In the genomic region with DNA sequence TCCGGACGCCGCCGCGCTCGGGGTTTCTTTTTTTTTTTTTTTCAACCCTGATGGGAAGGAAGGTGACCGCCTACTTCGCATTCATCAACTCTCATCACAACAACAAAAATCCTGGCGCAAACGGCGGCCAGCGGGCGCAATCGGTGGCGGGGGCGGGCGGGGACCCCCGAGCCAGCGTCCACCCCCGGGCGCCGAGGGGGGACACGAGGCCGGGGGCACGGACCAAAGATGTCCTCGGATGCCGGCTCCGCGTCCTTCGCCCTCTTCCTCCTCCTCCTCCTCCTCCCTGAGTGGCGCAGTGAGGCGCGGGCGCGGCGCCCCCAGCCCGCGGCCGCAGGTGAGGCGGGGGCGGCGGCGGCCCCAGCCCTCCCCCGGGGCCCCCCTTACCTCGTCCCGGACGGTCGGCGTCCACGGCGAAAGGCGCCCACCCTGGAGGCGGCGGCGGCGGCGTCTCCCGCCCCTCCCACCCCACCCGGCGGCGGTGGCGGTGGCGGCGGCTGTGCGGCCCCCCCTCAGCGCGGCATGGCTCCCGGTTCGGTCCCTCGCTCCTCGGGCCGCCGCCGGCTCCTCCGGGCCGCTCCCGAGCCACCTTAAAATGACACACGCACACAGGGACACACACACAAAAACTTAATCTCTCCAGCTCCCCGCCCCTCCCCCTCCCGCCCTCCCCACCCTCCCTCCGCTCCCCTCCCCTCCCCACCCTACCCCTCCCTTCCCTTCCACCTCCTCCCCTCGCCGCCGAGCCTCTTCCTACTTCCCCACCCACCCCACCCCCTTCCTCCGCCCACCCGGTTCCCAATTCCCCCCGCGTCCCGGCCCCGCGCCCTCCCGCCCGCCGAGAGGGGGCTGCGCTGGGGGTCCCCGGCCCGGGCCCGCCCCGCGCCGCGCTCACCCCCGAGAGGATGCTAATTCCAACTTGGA, we compare ENCODE assay signal across 9 cellular contexts. TPM values are rescaled to one million over a fixed set of nuclear protein-coding genes. Genes with fewer than 3 reads are reported as not detected.
DNase-seq lines count a peak whose midpoint lies in the region; ATAC-seq, FAIRE-seq and TF ChIP-seq lines count a peak whose summit lies in the region.
"Had no signal": no experiment of that assay in that cellular context is flagged by ENCODE, and none has a peak within 500 bp of the region (broad histone marks: within the 10 kb centered on the region; RNA-seq: fewer than 3 reads in every experiment).

CTBP2 (minus strand) TSS at position 632 of the 924 bp plus-strand sequence.

- peaks cover 54% of the 10 kb centered on the region for H3K27me3 Mint-ChIP-seq in activated CD8-positive, alpha-beta memory T cell treated with anti-CD3 and anti-CD28 coated beads, Interleukin-2, amount 10 ng/mL, durations not matched to agents 7 days and 5 days
- no peaks in the 10 kb centered on the region for H3K27me3 Mint-ChIP-seq in natural killer cell treated with Interleukin-12 subunit alpha and Interleukin-12 subunit beta and Interleukin-15 and Interleukin-18, amount 100 ng/mL, for 72 hours

- no peaks in the 10 kb centered on the region for H3K9me3 Mint-ChIP-seq in activated CD8-positive, alpha-beta memory T cell treated with anti-CD3 and anti-CD28 coated beads, Interleukin-2, amount 10 ng/mL, durations not matched to agents 7 days and 5 days (ENCODE audit: low read depth)
- H3K9me3 Mint-ChIP-seq in natural killer cell treated with Interleukin-12 subunit alpha and Interleukin-12 subunit beta and Interleukin-15 and Interleukin-18, amount 100 ng/mL, for 72 hours = no peaks in the 10 kb centered on the region

- peaks cover 14% of the 10 kb centered on the region for H3K4me1 ChIP-seq in KMS-11 (ENCODE audit: low read depth, poor library complexity, severe bottlenecking)

- H3K27me3 ChIP-seq in KMS-11 (ENCODE audit: insufficient read depth, low read depth) = no peaks in the 10 kb centered on the region

- peak within 1 kb of the TSS; percentile 15 for H3K4me3 Mint-ChIP-seq in activated CD8-positive, alpha-beta memory T cell treated with anti-CD3 and anti-CD28 coated beads, Interleukin-2, amount 10 ng/mL, durations not matched to agents 7 days and 5 days
- peak within 1 kb of the TSS; percentile 74 for H3K4me3 Mint-ChIP-seq in natural killer cell treated with Interleukin-12 subunit alpha and Interleukin-12 subunit beta and Interleukin-15 and Interleukin-18, amount 100 ng/mL, for 72 hours

- no peak within 1 kb of the TSS for H3K27ac Mint-ChIP-seq in activated CD8-positive, alpha-beta memory T cell treated with anti-CD3 and anti-CD28 coated beads, Interleukin-2, amount 10 ng/mL, durations not matched to agents 7 days and 5 days
- H3K27ac Mint-ChIP-seq in natural killer cell treated with Interleukin-12 subunit alpha and Interleukin-12 subunit beta and Interleukin-15 and Interleukin-18, amount 100 ng/mL, for 72 hours = no peak within 1 kb of the TSS

- H3K79me2 ChIP-seq in KMS-11 (ENCODE audit: insufficient read depth, low read depth) = peaks cover 35% of the 10 kb centered on the region

- no peaks in the 10 kb centered on the region for H3K36me3 ChIP-seq in KMS-11 (ENCODE audit: insufficient read depth)

- H3K4me2 ChIP-seq in KMS-11 = peak within 1 kb of the TSS; percentile 43

- DNase-seq in DMS53 (lab: John Stamatoyannopoulos, UW) = peak; percentile 77
- no peak for DNase-seq in activated CD8-positive, alpha-beta memory T cell treated with anti-CD3 and anti-CD28 coated beads, Interleukin-2, amount 10 ng/mL, durations not matched to agents 7 days and 5 days
- peak; percentile 71 to 79 for DNase-seq in frontal cortex (ENCODE audit: low spot score in 2 of 2)
- DNase-seq in natural killer cell treated with Interleukin-12 subunit alpha and Interleukin-12 subunit beta and Interleukin-15 and Interleukin-18, amount 100 ng/mL, for 72 hours (ENCODE audit: low spot score) = no peak
- no peak for DNase-seq in middle frontal gyrus (ENCODE audit: extremely low spot score, low spot score)
- no peak for DNase-seq in activated CD4-positive, alpha-beta T cell treated with anti-CD3 and anti-CD28 coated beads, Interleukin-2, amount 50 U/mL, for 4 hours

- peak within 1 kb of the TSS; percentile 62 for H3K27ac ChIP-seq in KMS-11

- CTCF ChIA-PET in activated CD8-positive, alpha-beta memory T cell treated with anti-CD3 and anti-CD28 coated beads, Interleukin-2, amount 10 ng/mL, durations not matched to agents 7 days and 5 days (lab: Charles Lee) = no interaction called here

- no peaks in the 10 kb centered on the region for H3K36me3 Mint-ChIP-seq in activated CD8-positive, alpha-beta memory T cell treated with anti-CD3 and anti-CD28 coated beads, Interleukin-2, amount 10 ng/mL, durations not matched to agents 7 days and 5 days
- H3K36me3 Mint-ChIP-seq in natural killer cell treated with Interleukin-12 subunit alpha and Interleukin-12 subunit beta and Interleukin-15 and Interleukin-18, amount 100 ng/mL, for 72 hours = no peaks in the 10 kb centered on the region

- no peak for FAIRE-seq in frontal cortex (lab: Jason Lieb, UNC)
- FAIRE-seq: TTC549 had no signal

- no peak for TF ChIP-seq CTCF in KMS-11 (conservative IDR thresholded peaks at IDR 0.05; ENCODE audit: low read depth, low read length)

- H3K4me1 Mint-ChIP-seq in activated CD8-positive, alpha-beta memory T cell treated with anti-CD3 and anti-CD28 coated beads, Interleukin-2, amount 10 ng/mL, durations not matched to agents 7 days and 5 days = peaks cover 3% of the 10 kb centered on the region
- H3K4me1 Mint-ChIP-seq in natural killer cell treated with Interleukin-12 subunit alpha and Interleukin-12 subunit beta and Interleukin-15 and Interleukin-18, amount 100 ng/mL, for 72 hours (ENCODE audit: low read depth in 2 of 2) = peaks cover 26 to 31% of the 10 kb centered on the region in 2 donors

- H2AFZ ChIP-seq in KMS-11 (ENCODE audit: low read depth) = peak within 1 kb of the TSS; percentile 69

- H3K9ac ChIP-seq in KMS-11 = peak within 1 kb of the TSS; percentile 77

- H4K20me1 ChIP-seq in KMS-11 (ENCODE audit: insufficient read depth) = peaks cover 3% of the 10 kb centered on the region; the same call in 1 of the 2 replicates

- no peak within 1 kb of the TSS for H3K4me3 ChIP-seq in KMS-11 (IDR thresholded peaks at IDR 0.05; ENCODE audit: insufficient read depth, low read depth, low read length)

- no peak for ATAC-seq in activated CD8-positive, alpha-beta memory T cell treated with anti-CD3 and anti-CD28 coated beads, Interleukin-2, amount 10 ng/mL, durations not matched to agents 7 days and 5 days
- ATAC-seq in natural killer cell treated with Interleukin-12 subunit alpha and Interleukin-12 subunit beta and Interleukin-15 and Interleukin-18, amount 100 ng/mL, for 72 hours = peak; percentile 5 to 24
- ATAC-seq in HG03354 (IDR thresholded peaks at IDR 0.05; ENCODE audit: poor library complexity, severe bottlenecking, unreplicated experiment) = no peak

RNA-seq across cellular contexts. Expression of gene CTBP2, which starts in this region (rescaled TPM):
- under 1 TPM; 0.61 to 0.82 TPM for total RNA-seq in activated CD8-positive, alpha-beta memory T cell treated with anti-CD3 and anti-CD28 coated beads, Interleukin-2, amount 10 ng/mL, durations not matched to agents 7 days and 5 days
- 32.6 TPM for total RNA-seq in frontal cortex
- 10 to 100 TPM; 61.3 to 76.4 TPM for total RNA-seq in natural killer cell treated with Interleukin-12 subunit alpha and Interleukin-12 subunit beta and Interleukin-15 and Interleukin-18, amount 100 ng/mL, for 72 hours

Comparison
In these comparisons a context has a peak if more than half of its experiments do, and no peak if none do; other contexts are left out.
1. RNA of gene CTBP2 (total RNA-seq): 61.3 to 76.4 TPM in natural killer cell treated with Interleukin-12 subunit alpha and Interleukin-12 subunit beta and Interleukin-15 and Interleukin-18, amount 100 ng/mL, for 72 hours and 32.6 TPM in frontal cortex (single experiment); 0.61 to 0.82 TPM in activated CD8-positive, alpha-beta memory T cell treated with anti-CD3 and anti-CD28 coated beads, Interleukin-2, amount 10 ng/mL, durations not matched to agents 7 days and 5 days; every median in the first group is over 10 times any median in the second.
2. DNase-seq: peak in DMS53 (single experiment) and frontal cortex (2 of 2); none in activated CD8-positive, alpha-beta memory T cell treated with anti-CD3 and anti-CD28 coated beads, Interleukin-2, amount 10 ng/mL, durations not matched to agents 7 days and 5 days (single experiment), natural killer cell treated with Interleukin-12 subunit alpha and Interleukin-12 subunit beta and Interleukin-15 and Interleukin-18, amount 100 ng/mL, for 72 hours (single experiment), middle frontal gyrus (single experiment) and activated CD4-positive, alpha-beta T cell treated with anti-CD3 and anti-CD28 coated beads, Interleukin-2, amount 50 U/mL, for 4 hours (0 of 2).
3. ATAC-seq: peak in natural killer cell treated with Interleukin-12 subunit alpha and Interleukin-12 subunit beta and Interleukin-15 and Interleukin-18, amount 100 ng/mL, for 72 hours (2 of 2); none in activated CD8-positive, alpha-beta memory T cell treated with anti-CD3 and anti-CD28 coated beads, Interleukin-2, amount 10 ng/mL, durations not matched to agents 7 days and 5 days (single experiment) and HG03354 (single experiment).